Comparison of ENCODE assay signal across 1 cellular context in genomic region chr11:9613118-9613829, GRCh38.
TF ChIP-seq lines count a peak whose summit lies in the region.

No MANE protein-coding gene starts in this region.

TF ChIP-seq in HepG2, 621 proteins besides CTCF, POLR2A, EP300 and RAD21 (continued from another document and continues in another):
- no peak for TF ChIP-seq CC2D1A (CRISPR knock-in tag; IDR thresholded peaks at IDR 0.05)
- TF ChIP-seq, protein P1, sequence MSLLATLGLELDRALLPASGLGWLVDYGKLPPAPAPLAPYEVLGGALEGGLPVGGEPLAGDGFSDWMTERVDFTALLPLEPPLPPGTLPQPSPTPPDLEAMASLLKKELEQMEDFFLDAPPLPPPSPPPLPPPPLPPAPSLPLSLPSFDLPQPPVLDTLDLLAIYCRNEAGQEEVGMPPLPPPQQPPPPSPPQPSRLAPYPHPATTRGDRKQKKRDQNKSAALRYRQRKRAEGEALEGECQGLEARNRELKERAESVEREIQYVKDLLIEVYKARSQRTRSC (CRISPR knock-in tag; IDR thresholded peaks at IDR 0.05; ENCODE audit: low read depth) = no peak
- TF ChIP-seq, protein P2, sequence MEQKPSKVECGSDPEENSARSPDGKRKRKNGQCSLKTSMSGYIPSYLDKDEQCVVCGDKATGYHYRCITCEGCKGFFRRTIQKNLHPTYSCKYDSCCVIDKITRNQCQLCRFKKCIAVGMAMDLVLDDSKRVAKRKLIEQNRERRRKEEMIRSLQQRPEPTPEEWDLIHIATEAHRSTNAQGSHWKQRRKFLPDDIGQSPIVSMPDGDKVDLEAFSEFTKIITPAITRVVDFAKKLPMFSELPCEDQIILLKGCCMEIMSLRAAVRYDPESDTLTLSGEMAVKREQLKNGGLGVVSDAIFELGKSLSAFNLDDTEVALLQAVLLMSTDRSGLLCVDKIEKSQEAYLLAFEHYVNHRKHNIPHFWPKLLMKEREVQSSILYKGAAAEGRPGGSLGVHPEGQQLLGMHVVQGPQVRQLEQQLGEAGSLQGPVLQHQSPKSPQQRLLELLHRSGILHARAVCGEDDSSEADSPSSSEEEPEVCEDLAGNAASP (CRISPR knock-in tag; IDR thresholded peaks at IDR 0.05; ENCODE audit: borderline replicate concordance) = peak; percentile 19
- TF ChIP-seq NFYC (CRISPR knock-in tag; IDR thresholded peaks at IDR 0.05) = 0 out of 2 replicates have a peak, but pooled peaks have one; percentile 8
- TF ChIP-seq ZNF607 (CRISPR knock-in tag; IDR thresholded peaks at IDR 0.05; ENCODE audit: borderline replicate concordance) = no peak
- TF ChIP-seq ISL2 (CRISPR knock-in tag; IDR thresholded peaks at IDR 0.05) = peak; percentile 62
- no peak for TF ChIP-seq ZNF546 (CRISPR knock-in tag; conservative IDR thresholded peaks at IDR 0.05)
- peak; percentile 62; the same call in 1 of the 2 replicates for TF ChIP-seq ZNF33B (CRISPR knock-in tag; IDR thresholded peaks at IDR 0.05)
- TF ChIP-seq CREB1 (IDR thresholded peaks at IDR 0.05) = no peak
- TF ChIP-seq CREB1 (CRISPR knock-in tag; IDR thresholded peaks at IDR 0.05) = no peak
- TF ChIP-seq, protein P3, sequence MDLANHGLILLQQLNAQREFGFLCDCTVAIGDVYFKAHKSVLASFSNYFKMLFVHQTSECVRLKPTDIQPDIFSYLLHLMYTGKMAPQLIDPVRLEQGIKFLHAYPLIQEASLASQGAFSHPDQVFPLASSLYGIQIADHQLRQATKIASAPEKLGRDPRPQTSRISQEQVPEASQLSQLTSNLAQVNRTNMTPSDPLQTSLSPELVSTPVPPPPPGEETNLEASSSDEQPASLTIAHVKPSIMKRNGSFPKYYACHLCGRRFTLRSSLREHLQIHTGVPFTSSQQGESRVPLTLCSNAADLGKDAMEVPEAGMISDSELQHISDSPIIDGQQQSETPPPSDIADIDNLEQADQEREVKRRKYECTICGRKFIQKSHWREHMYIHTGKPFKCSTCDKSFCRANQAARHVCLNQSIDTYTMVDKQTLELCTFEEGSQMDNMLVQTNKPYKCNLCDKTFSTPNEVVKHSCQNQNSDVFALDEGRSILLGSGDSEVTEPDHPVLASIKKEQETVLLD (CRISPR knock-in tag; IDR thresholded peaks at IDR 0.05; ENCODE audit: low read depth) = no peak
- TF ChIP-seq ZNF629 (CRISPR knock-in tag; conservative IDR thresholded peaks at IDR 0.05) = 0 out of 2 replicates have a peak, but pooled peaks have one; percentile 13
- TF ChIP-seq, protein P4, sequence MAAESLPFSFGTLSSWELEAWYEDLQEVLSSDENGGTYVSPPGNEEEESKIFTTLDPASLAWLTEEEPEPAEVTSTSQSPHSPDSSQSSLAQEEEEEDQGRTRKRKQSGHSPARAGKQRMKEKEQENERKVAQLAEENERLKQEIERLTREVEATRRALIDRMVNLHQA (CRISPR knock-in tag; IDR thresholded peaks at IDR 0.05) = no peak
- TF ChIP-seq, protein P5, sequence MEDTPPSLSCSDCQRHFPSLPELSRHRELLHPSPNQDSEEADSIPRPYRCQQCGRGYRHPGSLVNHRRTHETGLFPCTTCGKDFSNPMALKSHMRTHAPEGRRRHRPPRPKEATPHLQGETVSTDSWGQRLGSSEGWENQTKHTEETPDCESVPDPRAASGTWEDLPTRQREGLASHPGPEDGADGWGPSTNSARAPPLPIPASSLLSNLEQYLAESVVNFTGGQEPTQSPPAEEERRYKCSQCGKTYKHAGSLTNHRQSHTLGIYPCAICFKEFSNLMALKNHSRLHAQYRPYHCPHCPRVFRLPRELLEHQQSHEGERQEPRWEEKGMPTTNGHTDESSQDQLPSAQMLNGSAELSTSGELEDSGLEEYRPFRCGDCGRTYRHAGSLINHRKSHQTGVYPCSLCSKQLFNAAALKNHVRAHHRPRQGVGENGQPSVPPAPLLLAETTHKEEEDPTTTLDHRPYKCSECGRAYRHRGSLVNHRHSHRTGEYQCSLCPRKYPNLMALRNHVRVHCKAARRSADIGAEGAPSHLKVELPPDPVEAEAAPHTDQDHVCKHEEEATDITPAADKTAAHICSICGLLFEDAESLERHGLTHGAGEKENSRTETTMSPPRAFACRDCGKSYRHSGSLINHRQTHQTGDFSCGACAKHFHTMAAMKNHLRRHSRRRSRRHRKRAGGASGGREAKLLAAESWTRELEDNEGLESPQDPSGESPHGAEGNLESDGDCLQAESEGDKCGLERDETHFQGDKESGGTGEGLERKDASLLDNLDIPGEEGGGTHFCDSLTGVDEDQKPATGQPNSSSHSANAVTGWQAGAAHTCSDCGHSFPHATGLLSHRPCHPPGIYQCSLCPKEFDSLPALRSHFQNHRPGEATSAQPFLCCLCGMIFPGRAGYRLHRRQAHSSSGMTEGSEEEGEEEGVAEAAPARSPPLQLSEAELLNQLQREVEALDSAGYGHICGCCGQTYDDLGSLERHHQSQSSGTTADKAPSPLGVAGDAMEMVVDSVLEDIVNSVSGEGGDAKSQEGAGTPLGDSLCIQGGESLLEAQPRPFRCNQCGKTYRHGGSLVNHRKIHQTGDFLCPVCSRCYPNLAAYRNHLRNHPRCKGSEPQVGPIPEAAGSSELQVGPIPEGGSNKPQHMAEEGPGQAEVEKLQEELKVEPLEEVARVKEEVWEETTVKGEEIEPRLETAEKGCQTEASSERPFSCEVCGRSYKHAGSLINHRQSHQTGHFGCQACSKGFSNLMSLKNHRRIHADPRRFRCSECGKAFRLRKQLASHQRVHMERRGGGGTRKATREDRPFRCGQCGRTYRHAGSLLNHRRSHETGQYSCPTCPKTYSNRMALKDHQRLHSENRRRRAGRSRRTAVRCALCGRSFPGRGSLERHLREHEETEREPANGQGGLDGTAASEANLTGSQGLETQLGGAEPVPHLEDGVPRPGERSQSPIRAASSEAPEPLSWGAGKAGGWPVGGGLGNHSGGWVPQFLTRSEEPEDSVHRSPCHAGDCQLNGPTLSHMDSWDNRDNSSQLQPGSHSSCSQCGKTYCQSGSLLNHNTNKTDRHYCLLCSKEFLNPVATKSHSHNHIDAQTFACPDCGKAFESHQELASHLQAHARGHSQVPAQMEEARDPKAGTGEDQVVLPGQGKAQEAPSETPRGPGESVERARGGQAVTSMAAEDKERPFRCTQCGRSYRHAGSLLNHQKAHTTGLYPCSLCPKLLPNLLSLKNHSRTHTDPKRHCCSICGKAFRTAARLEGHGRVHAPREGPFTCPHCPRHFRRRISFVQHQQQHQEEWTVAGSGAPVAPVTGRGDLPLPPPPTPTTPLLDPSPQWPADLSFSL (CRISPR knock-in tag; IDR thresholded peaks at IDR 0.05) = no peak
- no peak for TF ChIP-seq SSRP1 (CRISPR knock-in tag; IDR thresholded peaks at IDR 0.05)
- TF ChIP-seq TFAP4 (IDR thresholded peaks at IDR 0.05; ENCODE audit: borderline replicate concordance, low read depth) = peak; percentile 20; the same call in 1 of the 2 replicates
- TF ChIP-seq, protein P6, sequence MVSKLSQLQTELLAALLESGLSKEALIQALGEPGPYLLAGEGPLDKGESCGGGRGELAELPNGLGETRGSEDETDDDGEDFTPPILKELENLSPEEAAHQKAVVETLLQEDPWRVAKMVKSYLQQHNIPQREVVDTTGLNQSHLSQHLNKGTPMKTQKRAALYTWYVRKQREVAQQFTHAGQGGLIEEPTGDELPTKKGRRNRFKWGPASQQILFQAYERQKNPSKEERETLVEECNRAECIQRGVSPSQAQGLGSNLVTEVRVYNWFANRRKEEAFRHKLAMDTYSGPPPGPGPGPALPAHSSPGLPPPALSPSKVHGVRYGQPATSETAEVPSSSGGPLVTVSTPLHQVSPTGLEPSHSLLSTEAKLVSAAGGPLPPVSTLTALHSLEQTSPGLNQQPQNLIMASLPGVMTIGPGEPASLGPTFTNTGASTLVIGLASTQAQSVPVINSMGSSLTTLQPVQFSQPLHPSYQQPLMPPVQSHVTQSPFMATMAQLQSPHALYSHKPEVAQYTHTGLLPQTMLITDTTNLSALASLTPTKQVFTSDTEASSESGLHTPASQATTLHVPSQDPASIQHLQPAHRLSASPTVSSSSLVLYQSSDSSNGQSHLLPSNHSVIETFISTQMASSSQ (IDR thresholded peaks at IDR 0.05; ENCODE audit: low read depth) = no peak
- TF ChIP-seq, protein P6 (CRISPR knock-in tag; IDR thresholded peaks at IDR 0.05; ENCODE audit: borderline replicate concordance) = no peak
- no peak for TF ChIP-seq ZNF841 (CRISPR knock-in tag; IDR thresholded peaks at IDR 0.05; ENCODE audit: borderline replicate concordance)
- TF ChIP-seq SALL2 (CRISPR knock-in tag; IDR thresholded peaks at IDR 0.05) = peak; percentile 45; the same call in 1 of the 2 replicates
- no peak for TF ChIP-seq TSC22D2 (CRISPR knock-in tag; IDR thresholded peaks at IDR 0.05; ENCODE audit: borderline replicate concordance)
- TF ChIP-seq MTF1 (CRISPR knock-in tag; IDR thresholded peaks at IDR 0.05) = no peak
- no peak for TF ChIP-seq SCMH1 (CRISPR knock-in tag; IDR thresholded peaks at IDR 0.05; ENCODE audit: borderline replicate concordance)
- no peak for TF ChIP-seq ZNF382 (CRISPR knock-in tag; IDR thresholded peaks at IDR 0.05; ENCODE audit: borderline replicate concordance)
- TF ChIP-seq ZNF224 (CRISPR knock-in tag; IDR thresholded peaks at IDR 0.05) = no peak
- TF ChIP-seq GPN1 (CRISPR knock-in tag; IDR thresholded peaks at IDR 0.05; ENCODE audit: borderline replicate concordance) = no peak
- TF ChIP-seq, protein P7, sequence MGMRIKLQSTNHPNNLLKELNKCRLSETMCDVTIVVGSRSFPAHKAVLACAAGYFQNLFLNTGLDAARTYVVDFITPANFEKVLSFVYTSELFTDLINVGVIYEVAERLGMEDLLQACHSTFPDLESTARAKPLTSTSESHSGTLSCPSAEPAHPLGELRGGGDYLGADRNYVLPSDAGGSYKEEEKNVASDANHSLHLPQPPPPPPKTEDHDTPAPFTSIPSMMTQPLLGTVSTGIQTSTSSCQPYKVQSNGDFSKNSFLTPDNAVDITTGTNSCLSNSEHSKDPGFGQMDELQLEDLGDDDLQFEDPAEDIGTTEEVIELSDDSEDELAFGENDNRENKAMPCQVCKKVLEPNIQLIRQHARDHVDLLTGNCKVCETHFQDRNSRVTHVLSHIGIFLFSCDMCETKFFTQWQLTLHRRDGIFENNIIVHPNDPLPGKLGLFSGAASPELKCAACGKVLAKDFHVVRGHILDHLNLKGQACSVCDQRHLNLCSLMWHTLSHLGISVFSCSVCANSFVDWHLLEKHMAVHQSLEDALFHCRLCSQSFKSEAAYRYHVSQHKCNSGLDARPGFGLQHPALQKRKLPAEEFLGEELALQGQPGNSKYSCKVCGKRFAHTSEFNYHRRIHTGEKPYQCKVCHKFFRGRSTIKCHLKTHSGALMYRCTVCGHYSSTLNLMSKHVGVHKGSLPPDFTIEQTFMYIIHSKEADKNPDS (CRISPR knock-in tag; IDR thresholded peaks at IDR 0.05) = no peak; the same call in 1 of the 2 replicates
- no peak for TF ChIP-seq CEBPB (IDR thresholded peaks at IDR 0.05; ENCODE audit: borderline replicate concordance, low read depth, low read length)
- TF ChIP-seq ZNF678 (CRISPR knock-in tag; IDR thresholded peaks at IDR 0.05) = no peak
- TF ChIP-seq KDM2A (CRISPR knock-in tag; IDR thresholded peaks at IDR 0.05; ENCODE audit: borderline replicate concordance, low read depth) = peak; percentile 90
- no peak; the same call in 1 of the 2 replicates for TF ChIP-seq ZNF619 (CRISPR knock-in tag; IDR thresholded peaks at IDR 0.05)
- no peak for TF ChIP-seq HNRNPL (IDR thresholded peaks at IDR 0.05; ENCODE audit: low read depth, low read length)
- TF ChIP-seq TMF1 (CRISPR knock-in tag; IDR thresholded peaks at IDR 0.05; ENCODE audit: low read depth) = no peak
- TF ChIP-seq, protein P8, sequence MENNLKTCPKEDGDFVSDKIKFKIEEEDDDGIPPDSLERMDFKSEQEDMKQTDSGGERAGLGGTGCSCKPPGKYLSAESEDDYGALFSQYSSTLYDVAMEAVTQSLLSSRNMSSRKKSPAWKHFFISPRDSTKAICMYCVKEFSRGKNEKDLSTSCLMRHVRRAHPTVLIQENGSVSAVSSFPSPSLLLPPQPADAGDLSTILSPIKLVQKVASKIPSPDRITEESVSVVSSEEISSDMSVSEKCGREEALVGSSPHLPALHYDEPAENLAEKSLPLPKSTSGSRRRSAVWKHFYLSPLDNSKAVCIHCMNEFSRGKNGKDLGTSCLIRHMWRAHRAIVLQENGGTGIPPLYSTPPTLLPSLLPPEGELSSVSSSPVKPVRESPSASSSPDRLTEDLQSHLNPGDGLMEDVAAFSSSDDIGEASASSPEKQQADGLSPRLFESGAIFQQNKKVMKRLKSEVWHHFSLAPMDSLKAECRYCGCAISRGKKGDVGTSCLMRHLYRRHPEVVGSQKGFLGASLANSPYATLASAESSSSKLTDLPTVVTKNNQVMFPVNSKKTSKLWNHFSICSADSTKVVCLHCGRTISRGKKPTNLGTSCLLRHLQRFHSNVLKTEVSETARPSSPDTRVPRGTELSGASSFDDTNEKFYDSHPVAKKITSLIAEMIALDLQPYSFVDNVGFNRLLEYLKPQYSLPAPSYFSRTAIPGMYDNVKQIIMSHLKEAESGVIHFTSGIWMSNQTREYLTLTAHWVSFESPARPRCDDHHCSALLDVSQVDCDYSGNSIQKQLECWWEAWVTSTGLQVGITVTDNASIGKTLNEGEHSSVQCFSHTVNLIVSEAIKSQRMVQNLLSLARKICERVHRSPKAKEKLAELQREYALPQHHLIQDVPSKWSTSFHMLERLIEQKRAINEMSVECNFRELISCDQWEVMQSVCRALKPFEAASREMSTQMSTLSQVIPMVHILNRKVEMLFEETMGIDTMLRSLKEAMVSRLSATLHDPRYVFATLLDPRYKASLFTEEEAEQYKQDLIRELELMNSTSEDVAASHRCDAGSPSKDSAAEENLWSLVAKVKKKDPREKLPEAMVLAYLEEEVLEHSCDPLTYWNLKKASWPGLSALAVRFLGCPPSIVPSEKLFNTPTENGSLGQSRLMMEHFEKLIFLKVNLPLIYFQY (CRISPR knock-in tag; IDR thresholded peaks at IDR 0.05; ENCODE audit: borderline replicate concordance) = no peak; the same call in 1 of the 2 replicates
- no peak for TF ChIP-seq NFE2 (CRISPR knock-in tag; IDR thresholded peaks at IDR 0.05)
- TF ChIP-seq ZBTB7A (CRISPR knock-in tag; IDR thresholded peaks at IDR 0.05) = no peak
- no peak for TF ChIP-seq TRIM24 (CRISPR knock-in tag; IDR thresholded peaks at IDR 0.05)
- TF ChIP-seq ZNF282 (IDR thresholded peaks at IDR 0.05; ENCODE audit: partially characterized antibody) = no peak
